In genomic region chr1:21999645-22000044, GRCh38 we compare ENCODE assay signal across 1 cellular context.
TF ChIP-seq lines count a peak whose summit lies in the region.

No MANE protein-coding gene starts in this region.

TF ChIP-seq in K562, 482 proteins besides CTCF, POLR2A, EP300 and RAD21:
- TF ChIP-seq TCF3 (CRISPR knock-in tag; IDR thresholded peaks at IDR 0.05) (0 out of 2 replicates have a peak, but pooled peaks have one; percentile 20), GATA2 (CRISPR knock-in tag; IDR thresholded peaks at IDR 0.05) (0 out of 2 replicates have a peak, but pooled peaks have one; percentile 20), VEZF1 (CRISPR knock-in tag; IDR thresholded peaks at IDR 0.05) (peak; percentile 57), CBFA2T3 (IDR thresholded peaks at IDR 0.05) (peak; percentile 26; the same call in 1 of the 2 replicates), KDM1A (IDR thresholded peaks at IDR 0.05) (peak in 1 of 2 experiments; percentile 31; a peak in 1 of 4 replicates), RCOR1 (IDR thresholded peaks at IDR 0.05; ENCODE audit: borderline replicate concordance in 1 of 2, low read depth in 2 of 2, low read length in 2 of 2) (peak in 1 of 2 experiments; percentile 34; a peak in 1 of 4 replicates)
TF ChIP-seq in K562: peak in this region for 6; not testable (repeated sequence) for 476.
